In the genomic region with DNA sequence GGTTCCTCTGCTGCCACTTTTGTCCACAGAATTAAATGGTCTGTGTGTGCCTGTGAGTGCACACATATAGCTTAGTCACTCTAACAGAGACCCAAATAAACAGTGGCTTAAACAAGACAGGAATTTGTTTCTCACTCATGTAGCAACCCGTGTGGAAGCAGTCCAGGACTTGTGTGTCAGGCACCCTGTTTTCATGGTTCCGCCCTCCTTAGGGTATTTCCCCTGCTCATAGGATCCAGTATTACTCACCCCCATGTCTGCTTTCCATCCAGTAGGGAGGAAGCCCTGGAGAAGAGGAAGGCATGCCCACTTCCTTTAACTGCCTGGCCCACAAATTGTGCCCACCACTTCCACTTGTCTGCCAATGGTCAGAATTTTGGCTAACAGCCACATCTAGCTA, we compare ENCODE assay signal across 9 cellular contexts. TPM values are rescaled to one million over a fixed set of nuclear protein-coding genes. Genes with fewer than 3 reads are reported as not detected.
A peak's percentile ranks its signal among the peaks of the same experiment; 100 is the strongest.
DNase-seq lines count a peak whose midpoint lies in the region; ATAC-seq, FAIRE-seq and TF ChIP-seq lines count a peak whose summit lies in the region.
"Had no signal": no experiment of that assay in that cellular context is flagged by ENCODE, and none has a peak within 500 bp of the region (broad histone marks: within the 10 kb centered on the region; RNA-seq: fewer than 3 reads in every experiment).

No MANE protein-coding gene starts in this region.

- ATAC-seq in activated T-helper 17 cell treated with anti-CD3 and anti-CD28 coated beads, Interleukin-2, amount 50 U/mL, for 72 hours (replicated peaks): peak; percentile 76
- ATAC-seq in HG03280 (IDR thresholded peaks at IDR 0.05; ENCODE audit: unreplicated experiment) (no peak), HG02588 (IDR thresholded peaks at IDR 0.05; ENCODE audit: unreplicated experiment) (no peak), HG02571 (IDR thresholded peaks at IDR 0.05; ENCODE audit: unreplicated experiment) (no peak)
- ATAC-seq: left colon had no signal

- DNase-seq in H54 (ENCODE audit: insufficient read length, low spot score) (peak; percentile 62), iris pigment epithelial cell (ENCODE audit: low read depth) (peak; percentile 99), SK-N-DZ (ENCODE audit: low spot score) (no peak)

- no peak overlapping the region for H3K4me3 Mint-ChIP-seq in activated T-helper 17 cell treated with anti-CD3 and anti-CD28 coated beads, Interleukin-2, amount 50 U/mL, for 72 hours

- H3K9me3 Mint-ChIP-seq in activated T-helper 17 cell treated with anti-CD3 and anti-CD28 coated beads, Interleukin-2, amount 50 U/mL, for 72 hours: no peaks in the 10 kb centered on the region

- no peak for TF ChIP-seq CTCF in 22Rv1 (IDR thresholded peaks at IDR 0.05)

- no peaks in the 10 kb centered on the region for H3K4me1 Mint-ChIP-seq in activated T-helper 17 cell treated with anti-CD3 and anti-CD28 coated beads, Interleukin-2, amount 50 U/mL, for 72 hours

- no peak overlapping the region for H3K27ac Mint-ChIP-seq in activated T-helper 17 cell treated with anti-CD3 and anti-CD28 coated beads, Interleukin-2, amount 50 U/mL, for 72 hours

- H3K27ac ChIP-seq in 22Rv1: peak overlapping the region; percentile 89; the same call in 1 of the 2 replicates

- peak; percentile 89 for FAIRE-seq in H54 (lab: Jason Lieb, UNC)

- no peak for TF ChIP-seq POLR2A in H54 (IDR thresholded peaks at IDR 0.05; ENCODE audit: low read depth, low read length)

- H3K36me3 Mint-ChIP-seq in activated T-helper 17 cell treated with anti-CD3 and anti-CD28 coated beads, Interleukin-2, amount 50 U/mL, for 72 hours (ENCODE audit: low read depth): no peaks in the 10 kb centered on the region

- H3K27me3 Mint-ChIP-seq in activated T-helper 17 cell treated with anti-CD3 and anti-CD28 coated beads, Interleukin-2, amount 50 U/mL, for 72 hours: peaks cover 25% of the 10 kb centered on the region

RNA-seq across cellular contexts. Expression of a gene that starts 41.3 kb away (rescaled TPM):
- 1 to 10 TPM in 1 of 2 donors, not detected in 1; 1.1 TPM for total RNA-seq in activated T-helper 17 cell treated with anti-CD3 and anti-CD28 coated beads, Interleukin-2, amount 50 U/mL, for 72 hours
- polyA plus RNA-seq in SK-N-DZ (2014; cell fraction: cytosol; rRNA removed): not detected in 2 replicates
- 0.06 TPM in 1 of 2 replicates, not detected in the other for polyA plus RNA-seq in SK-N-DZ (2014; cell fraction: nucleus; rRNA removed)
